8 cellular contexts compared by ENCODE assay signal in genomic region chr20:2751868-2752630, GRCh38. TPM values are rescaled to one million over a fixed set of nuclear protein-coding genes. Genes with fewer than 3 reads are reported as not detected.
A peak's percentile ranks its signal among the peaks of the same experiment; 100 is the strongest.
DNase-seq lines count a peak whose midpoint lies in the region; ATAC-seq and TF ChIP-seq lines count a peak whose summit lies in the region.

No MANE protein-coding gene starts in this region.

- no peak for TF ChIP-seq CTCF in HL-60 (IDR thresholded peaks at IDR 0.05; ENCODE audit: insufficient read depth, low read length)
- no peak for TF ChIP-seq CTCF in neural progenitor cell (IDR thresholded peaks at IDR 0.05)
- no peak for TF ChIP-seq CTCF in type B pancreatic cell (conservative IDR thresholded peaks at IDR 0.05)

- no peaks in the 10 kb centered on the region for H3K36me3 ChIP-seq in neural progenitor cell

- H3K9me3 Mint-ChIP-seq in activated CD4-positive, alpha-beta T cell treated with anti-CD3 and anti-CD28 coated beads for 36 hours (ENCODE audit: low read depth), result no peaks in the 10 kb centered on the region
- H3K9me3 Mint-ChIP-seq in neural progenitor cell (no peaks in the 10 kb centered on the region), type B pancreatic cell (no peaks in the 10 kb centered on the region)

- H3K9ac ChIP-seq in neural progenitor cell, result no peak overlapping the region

- H3K27me3 Mint-ChIP-seq in activated CD4-positive, alpha-beta T cell treated with anti-CD3 and anti-CD28 coated beads for 36 hours, result peaks cover 34% of the 10 kb centered on the region
- H3K27me3 Mint-ChIP-seq in neural progenitor cell (ENCODE audit: insufficient read depth, low read depth) (peaks cover 55% of the 10 kb centered on the region), type B pancreatic cell (peaks cover 84% of the 10 kb centered on the region)

- no peaks in the 10 kb centered on the region for H3K9me3 ChIP-seq in neural progenitor cell (ENCODE audit: low read depth)

- H2AFZ ChIP-seq in neural progenitor cell (replicated peaks), result peak overlapping the region; percentile 86

- H3K4me2 ChIP-seq in neural progenitor cell, result peak overlapping the region; percentile 84

- H4K20me1 ChIP-seq in neural progenitor cell (ENCODE audit: low read depth), result peaks cover 34% of the 10 kb centered on the region

- H3K4me1 ChIP-seq in neural progenitor cell, result peaks cover 14% of the 10 kb centered on the region

- CTCF ChIA-PET in activated CD4-positive, alpha-beta T cell treated with anti-CD3 and anti-CD28 coated beads for 36 hours (lab: Charles Lee), result interaction anchor here (1.0 to 4.5 kb wide), 15 partner anchors 8 to 249 kb away, joined by 3 to 45 read pairs (median 4); no protein-coding TSS in a partner anchor

- H3K4me3 ChIP-seq in HL-60 (replicated peaks; ENCODE audit: insufficient read depth, low read length), result peak overlapping the region; percentile 40
- H3K4me3 ChIP-seq in neural progenitor cell, result peak overlapping the region; percentile 52

- POLR2A ChIA-PET in activated CD4-positive, alpha-beta T cell treated with anti-CD3 and anti-CD28 coated beads for 36 hours (lab: Charles Lee), result no interaction called here

- H3K36me3 Mint-ChIP-seq in activated CD4-positive, alpha-beta T cell treated with anti-CD3 and anti-CD28 coated beads for 36 hours (ENCODE audit: low read depth), result no peaks in the 10 kb centered on the region
- H3K36me3 Mint-ChIP-seq in neural progenitor cell, result no peaks in the 10 kb centered on the region
- H3K36me3 Mint-ChIP-seq in type B pancreatic cell, result peaks cover 7% of the 10 kb centered on the region

- peak; percentile 73 for ATAC-seq in activated CD4-positive, alpha-beta T cell treated with anti-CD3 and anti-CD28 coated beads for 36 hours
- no peak for ATAC-seq in GM21526 (IDR thresholded peaks at IDR 0.05; ENCODE audit: low FRiP score, unreplicated experiment)

- DNase-seq in ACHN, result peak; percentile 31
- peak in 1 of 2 experiments; percentile 21 for DNase-seq in HL-60 (ENCODE audit: low read depth in 1 of 2, low spot score in 1 of 2)
- DNase-seq in activated CD4-positive, alpha-beta T cell treated with anti-CD3 and anti-CD28 coated beads for 36 hours, result peak; percentile 78
- peak; percentile 24 for DNase-seq in effector CD8-positive, alpha-beta T cell (lab: John Stamatoyannopoulos, UW)
- DNase-seq in neural progenitor cell (ENCODE audit: low spot score), result peak; percentile 59
- no peak for DNase-seq in medulla oblongata (ENCODE audit: extremely low spot score)
- DNase-seq in type B pancreatic cell (ENCODE audit: extremely low spot score, unreplicated experiment), result no peak

- intact Hi-C loops in activated CD4-positive, alpha-beta T cell treated with anti-CD3 and anti-CD28 coated beads for 36 hours (cut with DNase I, micrococcal nuclease), result loop anchor here (1.0 to 5.0 kb wide), 9 partner anchors 39 to 250 kb away; partner anchors contain the start of gene PTPRA (in 1 of the 2)

- H3K4me3 Mint-ChIP-seq in activated CD4-positive, alpha-beta T cell treated with anti-CD3 and anti-CD28 coated beads for 36 hours, result no peak overlapping the region
- no peak overlapping the region for H3K4me3 Mint-ChIP-seq in neural progenitor cell
- no peak overlapping the region for H3K4me3 Mint-ChIP-seq in type B pancreatic cell

- peaks cover 14% of the 10 kb centered on the region for H3F3A ChIP-seq in neural progenitor cell (ENCODE audit: low read depth)

- no peak overlapping the region for H3K27ac ChIP-seq in HL-60 (replicated peaks)
- no peak overlapping the region for H3K27ac ChIP-seq in neural progenitor cell

- H3K4me1 Mint-ChIP-seq in activated CD4-positive, alpha-beta T cell treated with anti-CD3 and anti-CD28 coated beads for 36 hours, result peaks cover 35% of the 10 kb centered on the region
- H3K4me1 Mint-ChIP-seq in neural progenitor cell (peaks cover 11% of the 10 kb centered on the region), type B pancreatic cell (ENCODE audit: unreplicated experiment) (peaks cover 16% of the 10 kb centered on the region)

- in situ Hi-C loops in ACHN (cut with HindIII; ENCODE audit: low pct_ligation_motif_present, low pct_unique_long_range_greater_than_20kb, low sequenced_read_pairs), result no loop called here

- H3K27ac Mint-ChIP-seq in activated CD4-positive, alpha-beta T cell treated with anti-CD3 and anti-CD28 coated beads for 36 hours, result no peak overlapping the region
- H3K27ac Mint-ChIP-seq in neural progenitor cell (no peak overlapping the region), type B pancreatic cell (no peak overlapping the region)

- H3K27me3 ChIP-seq in HL-60 (ENCODE audit: insufficient read depth, poor library complexity, severe bottlenecking) (peaks cover 36% of the 10 kb centered on the region), neural progenitor cell (peaks cover 83% of the 10 kb centered on the region)

- no peaks in the 10 kb centered on the region for H3K79me2 ChIP-seq in neural progenitor cell (ENCODE audit: low read depth)

RNA-seq across cellular contexts. Expression of gene CPXM1, which starts 48.4 kb away (rescaled TPM):
- total RNA-seq in activated CD4-positive, alpha-beta T cell treated with anti-CD3 and anti-CD28 coated beads for 36 hours, result 1 to 10 TPM; 2.7 to 2.9 TPM
- 76.3 and 169 TPM in 2 replicates for total RNA-seq in neural progenitor cell (ENCODE audit: low replicate concordance)
- total RNA-seq in type B pancreatic cell (ENCODE audit: low replicate concordance), result 6.6 and 106 TPM in 2 replicates

RNA-seq across cellular contexts. Expression of gene EBF4, which starts 59.5 kb away (rescaled TPM):
- 1 to 10 TPM; 3.7 to 4.3 TPM for total RNA-seq in activated CD4-positive, alpha-beta T cell treated with anti-CD3 and anti-CD28 coated beads for 36 hours
- 1.9 and 2.5 TPM in 2 replicates for total RNA-seq in neural progenitor cell (ENCODE audit: low replicate concordance)
- 11.4 and 17.9 TPM in 2 replicates for total RNA-seq in type B pancreatic cell (ENCODE audit: low replicate concordance)

Comparison
In these comparisons a context has a peak if more than half of its experiments do, and no peak if none do; other contexts are left out.
1. DNase-seq: peak in ACHN (single experiment), activated CD4-positive, alpha-beta T cell treated with anti-CD3 and anti-CD28 coated beads for 36 hours (single experiment), effector CD8-positive, alpha-beta T cell (single experiment) and neural progenitor cell (single experiment); none in medulla oblongata (single experiment) and type B pancreatic cell (single experiment).